Comparison of ENCODE assay signal across 5 cellular contexts in genomic region chr10:61691667-61692066, GRCh38. TPM values are rescaled to one million over a fixed set of nuclear protein-coding genes. Genes with fewer than 3 reads are reported as not detected.
"Had no signal": no experiment of that assay in that cellular context is flagged by ENCODE, and none has a peak within 500 bp of the region (broad histone marks: within the 10 kb centered on the region; RNA-seq: fewer than 3 reads in every experiment).

No MANE protein-coding gene starts in this region.

RNA-seq across cellular contexts. Expression of gene CABCOCO1, which starts 28.9 kb away (rescaled TPM):
- total RNA-seq: suprapubic skin, tibial nerve, transverse colon, upper lobe of right lung, vagina had no signal
